25 cellular contexts compared by ENCODE assay signal in the genomic region with DNA sequence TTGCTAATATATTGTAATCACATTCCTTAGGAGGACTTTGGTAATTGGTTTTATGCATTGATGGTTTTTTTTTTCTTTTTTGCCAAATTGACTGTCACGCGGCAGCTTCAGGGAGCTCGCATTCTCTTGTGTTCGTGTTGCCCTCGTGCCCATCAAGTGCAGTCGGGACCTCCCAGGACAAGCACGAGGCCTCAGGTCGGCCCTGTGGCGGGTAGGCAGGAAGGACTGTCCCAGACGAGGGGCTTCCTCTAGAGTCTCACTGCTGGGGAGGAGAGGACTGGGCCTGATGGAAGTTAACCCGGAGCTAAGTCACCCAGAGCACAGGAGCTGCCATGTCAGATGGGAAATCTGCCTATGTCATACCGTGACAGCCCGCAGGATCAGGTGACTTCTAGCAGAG. TPM values are rescaled to one million over a fixed set of nuclear protein-coding genes. Genes with fewer than 3 reads are reported as not detected.
DNase-seq lines count a peak whose midpoint lies in the region; ATAC-seq, FAIRE-seq and TF ChIP-seq lines count a peak whose summit lies in the region.
"Had no signal": no experiment of that assay in that cellular context is flagged by ENCODE, and none has a peak within 500 bp of the region (broad histone marks: within the 10 kb centered on the region; RNA-seq: fewer than 3 reads in every experiment).

No MANE protein-coding gene starts in this region.

- intact Hi-C loops in left ventricle myocardium superior (cut with micrococcal nuclease) (no loop called here), cardiac septum (cut with DNase I) (no loop called here), GM12878 (cut with micrococcal nuclease; ENCODE audit: unreplicated experiment) (no loop called here), colonic mucosa (cut with DNase I) (no loop called here)

- H3K79me1 ChIP-seq in neuronal stem cell (ENCODE audit: low read depth, low read length): peaks cover 4% of the 10 kb centered on the region

- CTCF ChIA-PET in GM12878 (lab: Yijun Ruan, JAX): no interaction called here

- H4K20me1 ChIP-seq in OCI-LY3 (ENCODE audit: insufficient read depth, low read length) (no peaks in the 10 kb centered on the region), GM12878 (ENCODE audit: control insufficient read depth, insufficient read depth) (no peaks in the 10 kb centered on the region)

- H3K4me1 ChIP-seq in OCI-LY3 (ENCODE audit: low read length) (peaks cover 64% of the 10 kb centered on the region), GM12878 (ENCODE audit: control insufficient read depth, insufficient read depth, low read length) (peaks cover 20% of the 10 kb centered on the region), neuronal stem cell (ENCODE audit: control insufficient read depth in 2 of 2, insufficient read depth in 1 of 2, low read depth in 1 of 2, low read length in 2 of 2) (no peaks in the 10 kb centered on the region), colonic mucosa (no peaks in the 10 kb centered on the region)

- no peak overlapping the region for H3K23ac ChIP-seq in neuronal stem cell (ENCODE audit: low read depth, low read length, poor library complexity)

- H3K4me2 ChIP-seq in OCI-LY3 (ENCODE audit: low read length) (peak overlapping the region; percentile 73), GM12878 (ENCODE audit: control insufficient read depth, insufficient read depth) (no peak overlapping the region), neuronal stem cell (ENCODE audit: insufficient read depth, low read length, poor library complexity, severe bottlenecking) (no peak overlapping the region)
- H3K4me2 ChIP-seq: SK-N-SH had no signal

- H3K27ac ChIP-seq in OCI-LY3 (ENCODE audit: low read length): peak overlapping the region; percentile 94
- no peak overlapping the region for H3K27ac ChIP-seq in GM12878 (ENCODE audit: control insufficient read depth, insufficient read depth)
- no peak overlapping the region for H3K27ac ChIP-seq in neuronal stem cell (replicated peaks; ENCODE audit: low read length)
- H3K27ac ChIP-seq in colonic mucosa: no peak overlapping the region
- H3K27ac ChIP-seq: HL-60 had no signal

- no peak for TF ChIP-seq EP300 in GM12878 (IDR thresholded peaks at IDR 0.05; ENCODE audit: borderline replicate concordance in 1 of 2, control insufficient read depth in 1 of 2, low read depth in 2 of 2, low read length in 2 of 2)

- no peak overlapping the region for H2BK15ac ChIP-seq in neuronal stem cell (ENCODE audit: low read length)

- in situ Hi-C loops in GM12878 (cut with MboI): no loop called here

- no peak overlapping the region for H3K4ac ChIP-seq in neuronal stem cell (ENCODE audit: low read length)

- peak overlapping the region; percentile 63 for H3K4me3 ChIP-seq in OCI-LY3 (ENCODE audit: low read length)
- H3K4me3 ChIP-seq in GM12878: no peak overlapping the region
- H3K4me3 ChIP-seq in neuronal stem cell (ENCODE audit: low read length in 2 of 2): no peak overlapping the region
- H3K4me3 ChIP-seq in colonic mucosa: no peak overlapping the region

- H2AK5ac ChIP-seq in neuronal stem cell (ENCODE audit: low read depth, low read length): no peak overlapping the region

- RAD21 ChIA-PET in GM12878 (lab: Charles Lee; ENCODE audit: unreplicated experiment): no interaction called here

- DNase-seq in left ventricle myocardium superior (peak; percentile 7), cardiac septum (ENCODE audit: low spot score) (no peak), GM12878 (ENCODE audit: low read depth, low spot score) (no peak), neuronal stem cell (ENCODE audit: low spot score) (no peak), GM19238 (ENCODE audit: insufficient read length, low spot score) (no peak), colonic mucosa (no peak)
- DNase-seq: 8988T; CD4-positive, alpha-beta T cell; HCEC 1CT; Kasumi-1; NCI-H1105 treated with DMSO at 0.1 percent for 48 hours; NCI-H146; NCI-H1930; NCI-H2107; NCI-H524; NCI-H774; SIG-M5 had no signal

- no peak overlapping the region for H3K18ac ChIP-seq in neuronal stem cell (ENCODE audit: low read length)

- H2BK120ac ChIP-seq in neuronal stem cell (ENCODE audit: low read depth, low read length): no peak overlapping the region

- H2AFZ ChIP-seq in OCI-LY3 (ENCODE audit: low read depth, low read length) (no peak overlapping the region), GM12878 (ENCODE audit: control insufficient read depth, low read depth, low read length) (no peak overlapping the region), neuronal stem cell (ENCODE audit: low read length) (no peak overlapping the region)

- H2BK12ac ChIP-seq in neuronal stem cell (ENCODE audit: low read length): no peak overlapping the region

- H3K36me3 ChIP-seq in OCI-LY3 (replicated peaks; ENCODE audit: low read depth, low read length) (peaks cover 47% of the 10 kb centered on the region), GM12878 (ENCODE audit: control insufficient read depth in 2 of 2, insufficient read depth in 2 of 2, low read length in 1 of 2) (no peaks in the 10 kb centered on the region), neuronal stem cell (replicated peaks in 1 of 2; ENCODE audit: control insufficient read depth in 2 of 2, insufficient read depth in 2 of 2, low read length in 2 of 2) (peaks cover 65 to 84% of the 10 kb centered on the region in 2 donors), colonic mucosa (peaks cover 27% of the 10 kb centered on the region)

- H3K27me3 ChIP-seq in OCI-LY3 (ENCODE audit: low read depth, low read length) (no peaks in the 10 kb centered on the region), GM12878 (replicated peaks in 1 of 2; ENCODE audit: control insufficient read depth in 2 of 2, insufficient read depth in 2 of 2, low read length in 1 of 2) (no peaks in the 10 kb centered on the region), neuronal stem cell (ENCODE audit: control insufficient read depth in 3 of 3, insufficient read depth in 3 of 3, low read depth in 1 of 3, low read length in 3 of 3) (no peaks in the 10 kb centered on the region), colonic mucosa (no peaks in the 10 kb centered on the region)

- FAIRE-seq in GM12878 (lab: Jason Lieb, UNC): no peak
- FAIRE-seq: G401.6, GM19239, H1, RCC 7860 had no signal

- no peak for TF ChIP-seq RAD21 in GM12878 (IDR thresholded peaks at IDR 0.05; ENCODE audit: insufficient read depth, low read depth, low read length)

- H4K91ac ChIP-seq in neuronal stem cell (ENCODE audit: low read depth, low read length, poor library complexity): no peak overlapping the region

- TF ChIP-seq POLR2A in GM12878 (IDR thresholded peaks at IDR 0.05; ENCODE audit: low read depth, low read length): no peak

- ATAC-seq in left ventricle myocardium superior (no peak), GM12878 (no peak), GM18870 (IDR thresholded peaks at IDR 0.05; ENCODE audit: unreplicated experiment) (no peak)

- 91% methylated on average over 13 of the region's 13 CpGs for WGBS in GM12878 (ENCODE audit: insufficient coverage, insufficient replicate concordance, low lambda C conversion rate, missing lambda C conversion rate)
- WGBS in neuronal stem cell (ENCODE audit: extremely low coverage in 2 of 2, insufficient read length in 2 of 2, insufficient replicate concordance in 1 of 2), 2 donors: no CpG with 5 or more reads among the region's 13 CpGs

- no peak overlapping the region for H4K8ac ChIP-seq in neuronal stem cell (ENCODE audit: low read depth, low read length)

- SMC1A ChIA-PET in GM12878 (lab: Charles Lee; ENCODE audit: uncharacterized antibody, unreplicated experiment): no interaction called here

- H3K9me3 ChIP-seq in OCI-LY3 (ENCODE audit: insufficient read depth, low read length) (0 out of 2 replicates have a peak, but pooled peaks cover 7% of the 10 kb centered on the region), GM12878 (replicated peaks; ENCODE audit: control insufficient read depth, insufficient read depth, low read length) (no peaks in the 10 kb centered on the region; the same call in 2 of the 3 replicates), neuronal stem cell (replicated peaks in 1 of 2; ENCODE audit: control insufficient read depth in 2 of 2, insufficient read depth in 1 of 2, low read depth in 1 of 2, low read length in 2 of 2) (no peaks in the 10 kb centered on the region), colonic mucosa (no peaks in the 10 kb centered on the region)
- H3K9me3 ChIP-seq: SK-N-SH had no signal

- H3K9ac ChIP-seq in OCI-LY3 (ENCODE audit: low read length): peak overlapping the region; percentile 87
- no peak overlapping the region for H3K9ac ChIP-seq in GM12878 (ENCODE audit: control insufficient read depth, insufficient read depth, low read length)
- H3K9ac ChIP-seq in neuronal stem cell (ENCODE audit: low read depth, low read length, poor library complexity): no peak overlapping the region
- no peak overlapping the region for H3K9ac ChIP-seq in colonic mucosa (ENCODE audit: low read depth in 2 of 2, low read length in 2 of 2)
- H3K9ac ChIP-seq: SK-N-SH had no signal

- no peak for TF ChIP-seq CTCF in OCI-LY3 (IDR thresholded peaks at IDR 0.05; ENCODE audit: low read depth, low read length)
- no peak for TF ChIP-seq CTCF in GM12878 (IDR thresholded peaks at IDR 0.05 in 2 of 3, conservative IDR thresholded peaks at IDR 0.05 in 1 of 3; ENCODE audit: control insufficient read depth in 2 of 3, extremely low read depth in 1 of 3, insufficient read depth in 1 of 3, low read depth in 3 of 3, low read length in 3 of 3)
- TF ChIP-seq CTCF in colonic mucosa (IDR thresholded peaks at IDR 0.05): no peak

- TSS peak; percentile 90 for BruUV-seq in GM12878 (replicated peaks; lab: Mats Ljungman, UMichigan)

- H3K14ac ChIP-seq in neuronal stem cell (ENCODE audit: low read length): no peak overlapping the region

- POLR2A ChIA-PET in GM12878 (lab: Charles Lee): interaction anchor here (0.7 kb wide), 1 partner anchor 1896 kb away, joined by 3 read pairs; no protein-coding TSS in a partner anchor

- peaks cover 8% of the 10 kb centered on the region for H3K79me2 ChIP-seq in OCI-LY3 (ENCODE audit: low read length)
- H3K79me2 ChIP-seq in GM12878 (ENCODE audit: control insufficient read depth, insufficient read depth, low read length): no peaks in the 10 kb centered on the region

- H2BK5ac ChIP-seq in neuronal stem cell (ENCODE audit: low read length): peak overlapping the region; percentile 53

RNA-seq across cellular contexts. Expression of a gene that starts 37.0 kb away (rescaled TPM):
- total RNA-seq in left ventricle myocardium superior: 169 TPM
- 171 TPM for total RNA-seq in cardiac septum
- 360 and 399 TPM in 2 replicates for total RNA-seq in GM12878 (2013; cell fraction: nucleolus; rRNA removed)
- 10.8 and 11.0 TPM in 2 replicates for total RNA-seq in GM12878 (2014; rRNA removed)
- 9.3 and 10.0 TPM in 2 replicates for total RNA-seq in GM12878 (2014; rRNA removed; fragmentation: Illumina TruSeq; extraction: Trizol)
- 12.5 and 14.3 TPM in 2 replicates for total RNA-seq in GM12878 (2021)
- polyA plus RNA-seq in GM12878 (2011; ENCODE audit: low read depth): 11.8 TPM
- 37.8 and 37.9 TPM in 2 replicates for polyA plus RNA-seq in GM12878 (2011; rRNA removed)
- polyA plus RNA-seq in GM12878 (2011; cell fraction: cytosol; rRNA removed): 28.5 and 29.7 TPM in 2 replicates
- polyA plus RNA-seq in GM12878 (2011; cell fraction: nucleus; rRNA removed): 203 and 245 TPM in 2 replicates
- polyA plus RNA-seq in GM12878 (2012): 20.7 and 24.8 TPM in 2 replicates
- 8.7 and 12.5 TPM in 2 replicates for polyA plus RNA-seq in GM12878 (2014; fragmentation: Illumina TruSeq; extraction: Trizol)
- 1 to 10 TPM; 1.1 to 1.4 TPM for polyA plus RNA-seq in GM12878 (2014; fragmentation: Nextera tagmentation; extraction: Ambion mirVana)
- polyA plus RNA-seq in GM12878 (2014; rRNA removed): 11.8 and 12.6 TPM in 2 replicates
- polyA plus RNA-seq in GM12878 (2016; fragmentation: Nextera tagmentation; extraction: Ambion mirVana): 10 to 100 TPM; 16.8 to 18.1 TPM
- polyA minus RNA-seq in GM12878 (2011; rRNA and poly(A)+ RNA removed): 49.3 and 55.4 TPM in 2 replicates
- 17.2 and 19.4 TPM in 2 replicates for polyA minus RNA-seq in GM12878 (2011; cell fraction: cytosol; rRNA and poly(A)+ RNA removed)
- 57.9 and 82.0 TPM in 2 replicates for polyA minus RNA-seq in GM12878 (2011; cell fraction: nucleus; rRNA and poly(A)+ RNA removed)
- 79.2 TPM for polyA plus RNA-seq in neuronal stem cell (2013, experiment 1 of 2)
- 79.5 TPM for polyA plus RNA-seq in neuronal stem cell (2013, experiment 2 of 2)
- 100 to 1,000 TPM; 249 to 302 TPM for total RNA-seq in colonic mucosa
